Comparison of ENCODE assay signal across 8 cellular contexts in the genomic region with DNA sequence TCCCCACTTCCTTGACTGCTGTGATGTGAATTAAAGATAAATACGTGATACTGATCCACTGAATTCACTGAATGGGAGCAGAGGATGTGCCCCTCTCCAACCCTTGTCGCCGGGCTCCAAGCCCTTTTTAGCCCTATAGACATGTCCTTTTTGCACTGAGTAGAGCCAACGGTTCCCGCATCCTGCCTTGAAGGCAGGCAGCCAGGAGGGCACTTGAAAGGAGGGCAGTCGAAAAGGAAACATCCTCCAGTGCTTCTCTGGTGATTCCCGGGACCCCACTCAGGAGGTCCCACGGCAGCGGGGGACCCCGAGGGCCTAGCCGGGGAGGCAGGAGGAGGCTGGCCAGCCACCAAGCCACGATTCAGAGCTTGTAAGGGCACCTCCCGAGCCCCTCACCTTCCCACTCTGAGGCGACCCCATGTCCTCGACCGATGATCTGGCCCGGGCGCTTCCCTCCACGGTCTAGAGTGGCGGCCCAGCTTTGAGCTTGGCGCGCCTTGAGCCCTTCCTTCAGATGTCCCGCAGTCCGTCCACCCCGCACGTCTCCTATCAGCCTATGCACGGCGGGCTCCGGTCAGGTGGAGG. TPM values are rescaled to one million over a fixed set of nuclear protein-coding genes. Genes with fewer than 3 reads are reported as not detected.
DNase-seq lines count a peak whose midpoint lies in the region; ATAC-seq and TF ChIP-seq lines count a peak whose summit lies in the region.

No MANE protein-coding gene starts in this region.

- no peaks in the 10 kb centered on the region for H3K27me3 Mint-ChIP-seq in activated naive CD4-positive, alpha-beta T cell treated with anti-CD3 and anti-CD28 coated beads, Interleukin-2, amount 50 U/mL, for 24 hours
- H3K27me3 Mint-ChIP-seq in neural progenitor cell (ENCODE audit: insufficient read depth, low read depth) = peaks cover 13% of the 10 kb centered on the region

- H3K4me3 Mint-ChIP-seq in activated naive CD4-positive, alpha-beta T cell treated with anti-CD3 and anti-CD28 coated beads, Interleukin-2, amount 50 U/mL, for 24 hours = peak overlapping the region; percentile 93
- peak overlapping the region; percentile 99 for H3K4me3 Mint-ChIP-seq in neural progenitor cell

- H4K20me1 ChIP-seq in neural progenitor cell (ENCODE audit: low read depth) = peaks cover 35% of the 10 kb centered on the region

- H3K9me3 ChIP-seq in neural progenitor cell (ENCODE audit: low read depth) = no peaks in the 10 kb centered on the region

- H3K27ac ChIP-seq in neural progenitor cell = peak overlapping the region; percentile 97

- peaks cover 12% of the 10 kb centered on the region for H3K36me3 Mint-ChIP-seq in activated naive CD4-positive, alpha-beta T cell treated with anti-CD3 and anti-CD28 coated beads, Interleukin-2, amount 50 U/mL, for 24 hours
- H3K36me3 Mint-ChIP-seq in neural progenitor cell = peaks cover 19% of the 10 kb centered on the region

- H3K36me3 ChIP-seq in neural progenitor cell = no peaks in the 10 kb centered on the region

- H3F3A ChIP-seq in neural progenitor cell (ENCODE audit: low read depth) = peaks cover 44% of the 10 kb centered on the region

- TF ChIP-seq CTCF in fibroblast of mammary gland (conservative IDR thresholded peaks at IDR 0.05; ENCODE audit: control insufficient read depth, insufficient read depth, low read depth, low read length) (no peak), neural progenitor cell (IDR thresholded peaks at IDR 0.05) (no peak)

- peak overlapping the region; percentile 96 for H3K27ac Mint-ChIP-seq in activated naive CD4-positive, alpha-beta T cell treated with anti-CD3 and anti-CD28 coated beads, Interleukin-2, amount 50 U/mL, for 24 hours
- peak overlapping the region; percentile 100 for H3K27ac Mint-ChIP-seq in neural progenitor cell

- DNase-seq in activated naive CD4-positive, alpha-beta T cell treated with anti-CD3 and anti-CD28 coated beads, Interleukin-2, amount 50 U/mL, for 16 hours = no peak
- DNase-seq in T-helper 2 cell (peak in 3 of 5 experiments; percentile 13 to 43 (median 14)), fibroblast of mammary gland (ENCODE audit: low read depth) (no peak), neural progenitor cell (ENCODE audit: low spot score) (peak; percentile 46), SKM-1 treated with dmso at 0.1 percent for 144 hours (lab: John Stamatoyannopoulos, UW; ENCODE audit: unreplicated experiment) (no peak)

- peak overlapping the region; percentile 77 for H2AFZ ChIP-seq in neural progenitor cell (replicated peaks)

- peaks cover 45% of the 10 kb centered on the region for H3K4me1 Mint-ChIP-seq in activated naive CD4-positive, alpha-beta T cell treated with anti-CD3 and anti-CD28 coated beads, Interleukin-2, amount 50 U/mL, for 24 hours
- H3K4me1 Mint-ChIP-seq in neural progenitor cell = peaks cover 36% of the 10 kb centered on the region

- peak overlapping the region; percentile 90 for H3K4me2 ChIP-seq in neural progenitor cell

- peak overlapping the region; percentile 91 for H3K9ac ChIP-seq in neural progenitor cell

- H3K9me3 Mint-ChIP-seq in activated naive CD4-positive, alpha-beta T cell treated with anti-CD3 and anti-CD28 coated beads, Interleukin-2, amount 50 U/mL, for 24 hours = no peaks in the 10 kb centered on the region
- H3K9me3 Mint-ChIP-seq in neural progenitor cell = no peaks in the 10 kb centered on the region

- peaks cover 45% of the 10 kb centered on the region for H3K79me2 ChIP-seq in neural progenitor cell (ENCODE audit: low read depth)

- H3K4me3 ChIP-seq in fibroblast of mammary gland (ENCODE audit: control insufficient read depth, low read depth, low read length) (peak overlapping the region; percentile 98), neural progenitor cell (peak overlapping the region; percentile 79)

- H3K27me3 ChIP-seq in neural progenitor cell = no peaks in the 10 kb centered on the region

- ATAC-seq in HG02973 (IDR thresholded peaks at IDR 0.05; ENCODE audit: unreplicated experiment) (peak; percentile 11), GM18861 (IDR thresholded peaks at IDR 0.05; ENCODE audit: unreplicated experiment) (no peak)

- peaks cover 22% of the 10 kb centered on the region for H3K4me1 ChIP-seq in neural progenitor cell

RNA-seq across cellular contexts. Expression of a gene that starts 0.9 kb away (rescaled TPM):
- 51.1 and 68.9 TPM in 2 replicates for total RNA-seq in neural progenitor cell (ENCODE audit: low replicate concordance)

RNA-seq across cellular contexts. Expression of a gene that starts 6.8 kb away (rescaled TPM):
- 28.1 and 47.9 TPM in 2 replicates for total RNA-seq in neural progenitor cell (ENCODE audit: low replicate concordance)

Comparison
In these comparisons a context has a peak if more than half of its experiments do, and no peak if none do; other contexts are left out.
1. DNase-seq: peak in T-helper 2 cell (3 of 5) and neural progenitor cell (single experiment); none in activated naive CD4-positive, alpha-beta T cell treated with anti-CD3 and anti-CD28 coated beads, Interleukin-2, amount 50 U/mL, for 16 hours (single experiment), fibroblast of mammary gland (single experiment) and SKM-1 treated with dmso at 0.1 percent for 144 hours (single experiment).